8 cellular contexts compared by ENCODE assay signal in genomic region chr5:127517110-127517479, GRCh38. TPM values are rescaled to one million over a fixed set of nuclear protein-coding genes. Genes with fewer than 3 reads are reported as not detected.
DNase-seq lines count a peak whose midpoint lies in the region; ATAC-seq and TF ChIP-seq lines count a peak whose summit lies in the region.

No MANE protein-coding gene starts in this region.

- intact Hi-C loops in Right ventricle myocardium inferior (cut with DNase I) (no loop called here), cardiac septum (cut with DNase I) (no loop called here), posterior vena cava (cut with DNase I) (no loop called here)

- TF ChIP-seq CTCF in fibroblast of lung (conservative IDR thresholded peaks at IDR 0.05 in 1 of 2, IDR thresholded peaks at IDR 0.05 in 1 of 2; ENCODE audit: low read depth in 1 of 2, low read length in 2 of 2): no peak

- no peaks in the 10 kb centered on the region for H3K4me1 ChIP-seq in SJCRH30
- no peaks in the 10 kb centered on the region for H3K4me1 ChIP-seq in fibroblast of lung (ENCODE audit: control insufficient read depth, extremely low read depth, insufficient read depth, low read length)

- no peaks in the 10 kb centered on the region for H3K27me3 ChIP-seq in SJCRH30
- peaks cover 10% of the 10 kb centered on the region for H3K27me3 ChIP-seq in fibroblast of lung (ENCODE audit: control insufficient read depth, insufficient read depth, low read length)

- peak overlapping the region; percentile 76 for H3K4me2 ChIP-seq in fibroblast of lung (ENCODE audit: extremely low read depth, insufficient read depth, low read length)

- peaks cover 23% of the 10 kb centered on the region for H3K36me3 ChIP-seq in SJCRH30
- H3K36me3 ChIP-seq in fibroblast of lung (ENCODE audit: control insufficient read depth, insufficient read depth, low read length): no peaks in the 10 kb centered on the region

- H3K9me3 ChIP-seq in SJCRH30 (replicated peaks) (peaks cover 6% of the 10 kb centered on the region; the same call in 1 of the 2 replicates), fibroblast of lung (ENCODE audit: control insufficient read depth, insufficient read depth, low read depth, low read length) (no peaks in the 10 kb centered on the region)

- DNase-seq in Right ventricle myocardium inferior (ENCODE audit: missing footprints) (no peak), cardiac septum (ENCODE audit: low spot score) (no peak), SJCRH30 (no peak), fibroblast of lung (ENCODE audit: low read depth in 2 of 2) (peak in 1 of 2 donors; percentile 52), posterior vena cava (ENCODE audit: low spot score) (peak; percentile 70), Ammon's horn (ENCODE audit: low spot score) (no peak), NOMO-1 (lab: John Stamatoyannopoulos, UW; ENCODE audit: unreplicated experiment in 2 of 2) (no peak)

- H3K79me2 ChIP-seq in fibroblast of lung (ENCODE audit: control insufficient read depth, insufficient read depth, low read length): peaks cover 46% of the 10 kb centered on the region

- H3K9ac ChIP-seq in fibroblast of lung (ENCODE audit: insufficient read depth, low read length): no peak overlapping the region

- peak overlapping the region; percentile 87 for H3K4me3 ChIP-seq in SJCRH30
- peak overlapping the region; percentile 43 to 62 (median 56) for H3K4me3 ChIP-seq in fibroblast of lung (replicated peaks in 1 of 4; ENCODE audit: control extremely low read depth in 1 of 4, insufficient read depth in 1 of 4, low read depth in 3 of 4, low read length in 4 of 4)

- H3K27ac ChIP-seq in SJCRH30: peak overlapping the region; percentile 23; the same call in 1 of the 2 replicates
- no peak overlapping the region for H3K27ac ChIP-seq in fibroblast of lung (ENCODE audit: insufficient read depth, low read length)

- H4K20me1 ChIP-seq in fibroblast of lung (ENCODE audit: control insufficient read depth, extremely low read depth, insufficient read depth, low read length): peaks cover 3% of the 10 kb centered on the region

- ATAC-seq in Right ventricle myocardium inferior (peak; percentile 42), HG03039 (IDR thresholded peaks at IDR 0.05; ENCODE audit: unreplicated experiment) (peak; percentile 17)

- H2AFZ ChIP-seq in fibroblast of lung (ENCODE audit: low read length): peak overlapping the region; percentile 99

RNA-seq across cellular contexts. Expression of gene PRRC1, which starts 0.3 kb away (rescaled TPM):
- total RNA-seq in Right ventricle myocardium inferior (20.3 TPM), cardiac septum (26.5 TPM), fibroblast of lung (36.5 and 44.3 TPM in 2 replicates), posterior vena cava (10 to 100 TPM; 46.6 to 49.0 TPM)
- total RNA-seq in SJCRH30 (2014; rRNA removed; shearing (Covaris generic)): 57.9 and 65.8 TPM in 2 replicates
- 108 and 125 TPM in 2 replicates for polyA plus RNA-seq in fibroblast of lung
- polyA plus RNA-seq in fibroblast of lung (2012): 59.7 and 74.4 TPM in 2 replicates
- polyA minus RNA-seq in fibroblast of lung (ENCODE audit: low replicate concordance): 126 and 150 TPM in 2 replicates
